12 cellular contexts compared by ENCODE assay signal in the genomic region with DNA sequence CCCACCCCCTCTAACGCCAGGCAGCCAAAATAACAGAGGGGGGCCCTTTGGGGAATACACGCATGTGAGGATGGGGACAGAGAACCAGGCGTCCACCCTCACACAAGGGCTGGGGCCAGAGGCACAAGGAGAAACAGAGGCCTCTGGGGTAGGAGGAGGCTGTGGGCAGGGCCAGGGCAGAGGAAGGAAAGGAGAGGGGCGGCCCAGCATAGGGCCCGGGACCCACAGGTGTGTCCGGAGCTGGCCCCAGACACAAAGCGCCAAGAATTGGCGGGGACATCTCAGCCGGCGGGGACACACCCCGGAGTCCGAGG. TPM values are rescaled to one million over a fixed set of nuclear protein-coding genes. Genes with fewer than 3 reads are reported as not detected.
DNase-seq lines count a peak whose midpoint lies in the region; ATAC-seq and TF ChIP-seq lines count a peak whose summit lies in the region.
"Had no signal": no experiment of that assay in that cellular context is flagged by ENCODE, and none has a peak within 500 bp of the region (broad histone marks: within the 10 kb centered on the region; RNA-seq: fewer than 3 reads in every experiment).

No MANE protein-coding gene starts in this region.

- peak overlapping the region in 4 of 11 experiments; percentile 21 to 65 (median 37); a peak in 3 of 22 replicates for H3K9ac ChIP-seq in BLaER1 treated with 17β-estradiol and CSF1 and Interleukin-3, amounts not matched to agents 10 nM and 100 nM

- TF ChIP-seq POLR2A in ovary (IDR thresholded peaks at IDR 0.05), result no peak

- H3K27me3 ChIP-seq in BLaER1 treated with 17β-estradiol and CSF1 and Interleukin-3, amounts not matched to agents 10 nM and 100 nM, result peaks cover 53 to 85% (median 66%) of the 10 kb centered on the region in 11 experiments
- H3K27me3 ChIP-seq in right atrium auricular region (no peaks in the 10 kb centered on the region), ovary (no peaks in the 10 kb centered on the region)
- H3K27me3 ChIP-seq: pancreas had no signal

- peaks cover 7% of the 10 kb centered on the region; the same call in 1 of the 2 replicates for H3K27me3 Mint-ChIP-seq in WTC11 (ENCODE audit: low read depth)

- no peaks in the 10 kb centered on the region for H3K36me3 ChIP-seq in BLaER1 treated with 17β-estradiol and CSF1 and Interleukin-3, amounts not matched to agents 10 nM and 100 nM
- H3K36me3 ChIP-seq in right atrium auricular region (no peaks in the 10 kb centered on the region), ovary (no peaks in the 10 kb centered on the region)
- H3K36me3 ChIP-seq: pancreas had no signal

- H3K9me3 Mint-ChIP-seq in WTC11, result no peaks in the 10 kb centered on the region
- H3K9me3 Mint-ChIP-seq: central memory CD8-positive, alpha-beta T cell had no signal

- H3K4me2 ChIP-seq in BLaER1 treated with 17β-estradiol and CSF1 and Interleukin-3, amounts not matched to agents 10 nM and 100 nM, result peak overlapping the region; percentile 67 to 84 (median 76)

- POLR2A ChIA-PET in WTC11 (lab: Charles Lee), result no interaction called here

- TF ChIP-seq CTCF in WTC11 (IDR thresholded peaks at IDR 0.05) (no peak), right atrium auricular region (IDR thresholded peaks at IDR 0.05) (no peak), ovary (IDR thresholded peaks at IDR 0.05) (no peak)

- H3K4me3 ChIP-seq in BLaER1 treated with 17β-estradiol and CSF1 and Interleukin-3, amounts not matched to agents 10 nM and 100 nM, result peak overlapping the region; percentile 16 to 63 (median 46); a peak in 16 of 20 replicates
- H3K4me3 ChIP-seq in right atrium auricular region (peak overlapping the region; percentile 39 to 60), ovary (peak overlapping the region; percentile 32)
- H3K4me3 ChIP-seq: GM12878 had no signal

- H3K27ac Mint-ChIP-seq in WTC11, result no peak overlapping the region

- H3K9me3 ChIP-seq in BLaER1 treated with 17β-estradiol and CSF1 and Interleukin-3, amounts not matched to agents 10 nM and 100 nM (replicated peaks in 1 of 11), result no peaks in the 10 kb centered on the region
- H3K9me3 ChIP-seq in right atrium auricular region (no peaks in the 10 kb centered on the region), ovary (no peaks in the 10 kb centered on the region)
- H3K9me3 ChIP-seq: pancreas had no signal

- H3K36me3 Mint-ChIP-seq in WTC11, result no peaks in the 10 kb centered on the region

- DNase-seq in WTC11 (ENCODE audit: low spot score) (no peak), right atrium auricular region (ENCODE audit: low spot score) (no peak), ovary (no peak), NCI-H2227 (lab: John Stamatoyannopoulos, UW; ENCODE audit: unreplicated experiment) (no peak)
- DNase-seq: activated T-cell treated with anti-CD3 and anti-CD28 coated beads, Interleukin-2, amount 50 U/mL, for 1 hour; pancreas had no signal

- no peak overlapping the region for H3K27ac ChIP-seq in BLaER1 treated with 17β-estradiol and CSF1 and Interleukin-3, amounts not matched to agents 10 nM and 100 nM
- H3K27ac ChIP-seq in right atrium auricular region, result peak overlapping the region; percentile 52 to 55
- no peak overlapping the region for H3K27ac ChIP-seq in ovary
- H3K27ac ChIP-seq: pancreas had no signal

- ATAC-seq in WTC11 (peak; percentile 7), HG02973 (IDR thresholded peaks at IDR 0.05; ENCODE audit: unreplicated experiment) (no peak), GM19328 (IDR thresholded peaks at IDR 0.05; ENCODE audit: unreplicated experiment) (no peak), GM18498 (IDR thresholded peaks at IDR 0.05; ENCODE audit: unreplicated experiment) (no peak)
- ATAC-seq: GM12878, pancreas had no signal

- TF ChIP-seq EP300 in ovary (IDR thresholded peaks at IDR 0.05), result no peak

- peak overlapping the region; percentile 74 for H3K4me3 Mint-ChIP-seq in WTC11
- H3K4me3 Mint-ChIP-seq: central memory CD8-positive, alpha-beta T cell had no signal

- CTCF ChIA-PET in WTC11 (lab: Charles Lee), result interaction anchor here (0.6 to 10.3 kb wide), 14 partner anchors 8 to 238 kb away, joined by 3 to 179 read pairs (median 14); a partner anchor contains a TSS

- peaks cover 22% of the 10 kb centered on the region for H3K4me1 Mint-ChIP-seq in WTC11

- intact Hi-C loops in ovary (cut with DNase I), result loop anchor here (5.0 to 10.0 kb wide), 3 partner anchors 158 to 163 kb away; no protein-coding TSS in a partner anchor

- WGBS in ovary, 3 donors, result 18 to 28% (median 23%) methylated on average over 12 of the region's 12 CpGs

- H4K20me1 ChIP-seq in BLaER1 treated with 17β-estradiol and CSF1 and Interleukin-3, amounts not matched to agents 10 nM and 100 nM, result peaks cover 0 to 63% (median 24%) of the 10 kb centered on the region in 11 experiments; a peak in 15 of 22 replicates

- H3K4me1 ChIP-seq in BLaER1 treated with 17β-estradiol and CSF1 and Interleukin-3, amounts not matched to agents 10 nM and 100 nM, result peaks cover 7 to 27% (median 24%) of the 10 kb centered on the region in 10 experiments; a peak in 18 of 20 replicates
- H3K4me1 ChIP-seq in right atrium auricular region, result peaks cover 0 to 32% of the 10 kb centered on the region in 2 donors
- H3K4me1 ChIP-seq in ovary (ENCODE audit: insufficient read depth), result no peaks in the 10 kb centered on the region
- H3K4me1 ChIP-seq: pancreas had no signal

TF ChIP-seq in WTC11, 78 proteins besides CTCF, POLR2A, EP300 and RAD21:
- TF ChIP-seq, protein P1, sequence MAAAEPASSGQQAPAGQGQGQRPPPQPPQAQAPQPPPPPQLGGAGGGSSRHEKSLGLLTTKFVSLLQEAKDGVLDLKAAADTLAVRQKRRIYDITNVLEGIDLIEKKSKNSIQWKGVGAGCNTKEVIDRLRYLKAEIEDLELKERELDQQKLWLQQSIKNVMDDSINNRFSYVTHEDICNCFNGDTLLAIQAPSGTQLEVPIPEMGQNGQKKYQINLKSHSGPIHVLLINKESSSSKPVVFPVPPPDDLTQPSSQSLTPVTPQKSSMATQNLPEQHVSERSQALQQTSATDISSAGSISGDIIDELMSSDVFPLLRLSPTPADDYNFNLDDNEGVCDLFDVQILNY (CRISPR knock-in tag; IDR thresholded peaks at IDR 0.05), result 0 out of 2 replicates have a peak, but pooled peaks have one; percentile 6
- no peak for TF ChIP-seq ZNF138 (CRISPR knock-in tag; conservative IDR thresholded peaks at IDR 0.05)

RNA-seq across cellular contexts. Expression of a gene that starts 6.7 kb away (rescaled TPM):
- total RNA-seq in WTC11 (2021), result 27.5 to 32.0 TPM (median 30.8 TPM) in 3 replicates
- 1 to 10 TPM; 7.0 to 7.9 TPM for total RNA-seq in right atrium auricular region
- 10 to 100 TPM in 3 of 7 donors, 1 to 10 TPM in 4; 6.2 to 13.1 (median 9.4) TPM for total RNA-seq in ovary
- 10 to 100 TPM in 1 of 2 donors, 1 to 10 TPM in 1; 2.0 to 10.2 TPM for polyA plus RNA-seq in ovary

RNA-seq across cellular contexts. Expression of a gene that starts 18.8 kb away (rescaled TPM):
- total RNA-seq in WTC11 (2021) (19.5 to 26.1 TPM (median 22.6 TPM) in 3 replicates), right atrium auricular region (1 to 10 TPM; 4.4 to 7.4 TPM), ovary (10 to 100 TPM in 2 of 7 donors, 1 to 10 TPM in 5; 4.9 to 13.1 (median 7.7) TPM)
- polyA plus RNA-seq in ovary, result 1 to 10 TPM; 1.7 to 9.4 TPM

Comparison
In these comparisons a context has a peak if more than half of its experiments do, and no peak if none do; other contexts are left out.
1. H3K27ac ChIP-seq: peak in right atrium auricular region (2 of 2); none in BLaER1 treated with 17β-estradiol and CSF1 and Interleukin-3, amounts not matched to agents 10 nM and 100 nM (0 of 11) and ovary (0 of 2).
2. Peak in every context shown above with its lines, with median percentiles within 50 percentile points of each other: H3K4me3 ChIP-seq.